Comparison of ENCODE assay signal across 23 cellular contexts in the genomic region with DNA sequence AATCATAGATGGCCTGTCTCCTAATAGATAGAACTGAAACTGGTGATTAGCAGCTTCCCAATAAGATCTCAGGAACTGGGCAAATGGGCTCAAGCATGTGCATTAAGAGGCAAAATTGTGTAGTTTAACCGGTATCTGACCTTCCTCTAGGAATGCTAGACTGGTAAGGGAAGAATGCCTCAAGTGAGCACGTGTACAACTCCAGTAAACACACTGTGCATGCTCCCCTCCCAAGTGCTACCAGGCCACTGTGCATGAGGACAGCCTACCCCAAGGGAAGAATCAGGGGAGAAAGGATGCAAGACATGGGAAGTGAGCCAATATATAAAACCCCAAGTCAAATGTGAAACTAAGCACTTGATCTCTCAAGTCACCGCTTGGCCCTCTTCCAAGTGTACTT.
DNase-seq lines count a peak whose midpoint lies in the region; FAIRE-seq and TF ChIP-seq lines count a peak whose summit lies in the region.
"Had no signal": no experiment of that assay in that cellular context is flagged by ENCODE, and none has a peak within 500 bp of the region (broad histone marks: within the 10 kb centered on the region; RNA-seq: fewer than 3 reads in every experiment).

No MANE protein-coding gene starts in this region.

- TF ChIP-seq CTCF in keratinocyte (optimal IDR thresholded peaks at IDR 0.05 in 1 of 3, IDR thresholded peaks at IDR 0.05 in 1 of 3, conservative IDR thresholded peaks at IDR 0.05 in 1 of 3; ENCODE audit: extremely low read depth in 1 of 3, insufficient read depth in 2 of 3, low read length in 3 of 3) (no peak), adrenal gland (IDR thresholded peaks at IDR 0.05) (no peak)

- no peaks in the 10 kb centered on the region for H3K27me3 ChIP-seq in keratinocyte (ENCODE audit: control insufficient read depth, extremely low read depth, insufficient read depth, low read length)
- no peaks in the 10 kb centered on the region for H3K27me3 ChIP-seq in adrenal gland
- H3K27me3 ChIP-seq: MG63 had no signal

- H3K36me3 Mint-ChIP-seq in activated CD4-positive, alpha-beta memory T cell treated with anti-CD3 and anti-CD28 coated beads, Interleukin-2, amount 10 ng/mL, durations not matched to agents 7 days and 5 days (ENCODE audit: low read depth): no peaks in the 10 kb centered on the region

- FAIRE-seq in H54 (lab: Jason Lieb, UNC) (peak; percentile 36), keratinocyte (lab: Jason Lieb, UNC) (no peak)

- intact Hi-C loops in adrenal gland (cut with DNase I): no loop called here

- no peaks in the 10 kb centered on the region for H3K36me3 ChIP-seq in keratinocyte (ENCODE audit: control insufficient read depth in 2 of 2, extremely low read depth in 1 of 2, insufficient read depth in 2 of 2, low read length in 2 of 2)
- H3K36me3 ChIP-seq in adrenal gland (replicated peaks in 1 of 2): no peaks in the 10 kb centered on the region
- H3K36me3 ChIP-seq: MG63 had no signal

- WGBS in adrenal gland, 4 donors: 73 to 84% (median 77%) methylated on average over 3 of the region's 3 CpGs

- H3K79me2 ChIP-seq in keratinocyte (ENCODE audit: control insufficient read depth, insufficient read depth, low read length): no peaks in the 10 kb centered on the region

- no peak for TF ChIP-seq POLR2A in H54 (IDR thresholded peaks at IDR 0.05; ENCODE audit: low read depth, low read length)
- no peak for TF ChIP-seq POLR2A in adrenal gland (IDR thresholded peaks at IDR 0.05)

- no peaks in the 10 kb centered on the region for H4K20me1 ChIP-seq in keratinocyte (ENCODE audit: control insufficient read depth, extremely low read depth, insufficient read depth, low read length)

- no peaks in the 10 kb centered on the region for H3K27me3 Mint-ChIP-seq in activated CD4-positive, alpha-beta memory T cell treated with anti-CD3 and anti-CD28 coated beads, Interleukin-2, amount 10 ng/mL, durations not matched to agents 7 days and 5 days

- DNase-seq in DMS 273 (lab: John Stamatoyannopoulos, UW; ENCODE audit: unreplicated experiment) (peak; percentile 2), DMS 273 treated with DMSO at 0.1 percent for 48 hours (lab: John Stamatoyannopoulos, UW) (no peak), H54 (ENCODE audit: insufficient read length, low spot score) (no peak), UCSD-AML1 (lab: John Stamatoyannopoulos, UW; ENCODE audit: unreplicated experiment) (peak; percentile 2), keratinocyte (ENCODE audit: low read depth, low spot score) (no peak), adrenal gland (no peak)
- DNase-seq in activated CD4-positive, CD25-positive, alpha-beta regulatory T cell treated with anti-CD3 and anti-CD28 coated beads, Interleukin-2, amount 50 U/mL, for 72 hours: no peak
- no peak for DNase-seq in activated CD4-positive, alpha-beta memory T cell treated with anti-CD3 and anti-CD28 coated beads, Interleukin-2, amount 10 ng/mL, durations not matched to agents 7 days and 5 days
- DNase-seq: AML-193, DMS153, H7, HFFc6, KG1, MG63, NCI-H1048, NCI-H1436, NCI-H1930, NCI-H2171, NCI-H748 treated with DMSO at 0.1 percent for 48 hours, OCI-M1, RPMI8226 had no signal

- H3K27ac Mint-ChIP-seq in activated CD4-positive, alpha-beta memory T cell treated with anti-CD3 and anti-CD28 coated beads, Interleukin-2, amount 10 ng/mL, durations not matched to agents 7 days and 5 days: no peak overlapping the region
- H3K27ac Mint-ChIP-seq: HFFc6 had no signal

- POLR2A ChIA-PET in activated CD4-positive, alpha-beta memory T cell treated with anti-CD3 and anti-CD28 coated beads, Interleukin-2, amount 10 ng/mL, durations not matched to agents 7 days and 5 days (lab: Charles Lee): no interaction called here

- no peak overlapping the region for H3K4me2 ChIP-seq in keratinocyte (ENCODE audit: control insufficient read depth, extremely low read depth, insufficient read depth, low read depth, low read length)

- H3K4me3 Mint-ChIP-seq in activated CD4-positive, alpha-beta memory T cell treated with anti-CD3 and anti-CD28 coated beads, Interleukin-2, amount 10 ng/mL, durations not matched to agents 7 days and 5 days: no peak overlapping the region
- H3K4me3 Mint-ChIP-seq: HFFc6 had no signal

- H3K27ac ChIP-seq in keratinocyte (ENCODE audit: control insufficient read depth, insufficient read depth, low read length) (no peak overlapping the region), adrenal gland (no peak overlapping the region)
- H3K27ac ChIP-seq: 22Rv1, C4-2B had no signal

- H2AFZ ChIP-seq in keratinocyte (ENCODE audit: control insufficient read depth, low read length): peak overlapping the region; percentile 12

- H3K4me3 ChIP-seq in keratinocyte (ENCODE audit: control insufficient read depth in 2 of 3, extremely low read depth in 1 of 3, insufficient read depth in 2 of 3, low read depth in 1 of 3, low read length in 3 of 3): no peak overlapping the region
- no peak overlapping the region for H3K4me3 ChIP-seq in adrenal gland
- H3K4me3 ChIP-seq: MG63 had no signal

- CTCF ChIA-PET in activated CD4-positive, alpha-beta memory T cell treated with anti-CD3 and anti-CD28 coated beads, Interleukin-2, amount 10 ng/mL, durations not matched to agents 7 days and 5 days (lab: Charles Lee): no interaction called here

- H3K9me1 ChIP-seq in keratinocyte (ENCODE audit: control insufficient read depth, extremely low read depth, insufficient read depth, low read length): no peaks in the 10 kb centered on the region

- H3K9me3 Mint-ChIP-seq in activated CD4-positive, alpha-beta memory T cell treated with anti-CD3 and anti-CD28 coated beads, Interleukin-2, amount 10 ng/mL, durations not matched to agents 7 days and 5 days: peaks cover 6% of the 10 kb centered on the region

- H3K9me3 ChIP-seq in keratinocyte (ENCODE audit: control insufficient read depth, low read depth, low read length): no peaks in the 10 kb centered on the region
- no peaks in the 10 kb centered on the region for H3K9me3 ChIP-seq in adrenal gland (replicated peaks in 1 of 3)

- H3K9ac ChIP-seq in keratinocyte (ENCODE audit: control insufficient read depth, extremely low read depth, insufficient read depth, low read length): no peak overlapping the region

- dilution Hi-C loops in keratinocyte (cut with MboI; ENCODE audit: extremely low pct_ligation_motif_present, low sequenced_read_pairs): no loop called here

- H3K4me1 ChIP-seq in keratinocyte (ENCODE audit: control insufficient read depth, extremely low read depth, insufficient read depth, low read length) (no peaks in the 10 kb centered on the region), adrenal gland (replicated peaks in 1 of 2) (no peaks in the 10 kb centered on the region)

- no peaks in the 10 kb centered on the region for H3K4me1 Mint-ChIP-seq in activated CD4-positive, alpha-beta memory T cell treated with anti-CD3 and anti-CD28 coated beads, Interleukin-2, amount 10 ng/mL, durations not matched to agents 7 days and 5 days

Comparison
In these comparisons a context has a peak if more than half of its experiments do, and no peak if none do; other contexts are left out.
1. DNase-seq: peak in DMS 273 (single experiment) and UCSD-AML1 (single experiment); none in DMS 273 treated with DMSO at 0.1 percent for 48 hours (single experiment), H54 (single experiment), keratinocyte (single experiment), activated CD4-positive, CD25-positive, alpha-beta regulatory T cell treated with anti-CD3 and anti-CD28 coated beads, Interleukin-2, amount 50 U/mL, for 72 hours (single experiment), activated CD4-positive, alpha-beta memory T cell treated with anti-CD3 and anti-CD28 coated beads, Interleukin-2, amount 10 ng/mL, durations not matched to agents 7 days and 5 days (single experiment) and adrenal gland (0 of 7).